23 cellular contexts compared by ENCODE assay signal in genomic region chr1:227950735-227951224, GRCh38. TPM values are rescaled to one million over a fixed set of nuclear protein-coding genes. Genes with fewer than 3 reads are reported as not detected.
DNase-seq lines count a peak whose midpoint lies in the region; ATAC-seq and TF ChIP-seq lines count a peak whose summit lies in the region.
"Had no signal": no experiment of that assay in that cellular context is flagged by ENCODE, and none has a peak within 500 bp of the region (broad histone marks: within the 10 kb centered on the region; RNA-seq: fewer than 3 reads in every experiment).

No MANE protein-coding gene starts in this region.

- no peak overlapping the region for H3K4me3 Mint-ChIP-seq in activated T-helper 1 cell treated with anti-CD3 and anti-CD28 coated beads, Interleukin-12 subunit alpha, Interleukin-12 subunit beta, Interleukin-2, Interleukin-4 antibody, amounts not matched to agents 30 ng/mL and 10 ng/mL and 1 ng/mL, durations not matched to agents 14 hours and 24 hours and 36 hours
- H3K4me3 Mint-ChIP-seq: CD8-positive, alpha-beta T cell had no signal

- peaks cover 37% of the 10 kb centered on the region for H3K27me3 Mint-ChIP-seq in activated T-helper 1 cell treated with anti-CD3 and anti-CD28 coated beads, Interleukin-12 subunit alpha, Interleukin-12 subunit beta, Interleukin-2, Interleukin-4 antibody, amounts not matched to agents 30 ng/mL and 10 ng/mL and 1 ng/mL, durations not matched to agents 14 hours and 24 hours and 36 hours (ENCODE audit: insufficient read depth)

- peaks cover 1% of the 10 kb centered on the region for H3K9me3 ChIP-seq in upper lobe of right lung

- no peak for TF ChIP-seq CTCF in upper lobe of right lung (IDR thresholded peaks at IDR 0.05)

- no peaks in the 10 kb centered on the region for H3K36me3 Mint-ChIP-seq in activated T-helper 1 cell treated with anti-CD3 and anti-CD28 coated beads, Interleukin-12 subunit alpha, Interleukin-12 subunit beta, Interleukin-2, Interleukin-4 antibody, amounts not matched to agents 30 ng/mL and 10 ng/mL and 1 ng/mL, durations not matched to agents 14 hours and 24 hours and 36 hours (ENCODE audit: low read depth)
- H3K36me3 Mint-ChIP-seq: CD8-positive, alpha-beta T cell had no signal

- no peak overlapping the region for H3K27ac Mint-ChIP-seq in activated T-helper 1 cell treated with anti-CD3 and anti-CD28 coated beads, Interleukin-12 subunit alpha, Interleukin-12 subunit beta, Interleukin-2, Interleukin-4 antibody, amounts not matched to agents 30 ng/mL and 10 ng/mL and 1 ng/mL, durations not matched to agents 14 hours and 24 hours and 36 hours
- H3K27ac Mint-ChIP-seq: CD8-positive, alpha-beta T cell had no signal

- H3K36me3 ChIP-seq in upper lobe of right lung = no peaks in the 10 kb centered on the region

- no peaks in the 10 kb centered on the region for H3K9me3 Mint-ChIP-seq in activated T-helper 1 cell treated with anti-CD3 and anti-CD28 coated beads, Interleukin-12 subunit alpha, Interleukin-12 subunit beta, Interleukin-2, Interleukin-4 antibody, amounts not matched to agents 30 ng/mL and 10 ng/mL and 1 ng/mL, durations not matched to agents 14 hours and 24 hours and 36 hours
- H3K9me3 Mint-ChIP-seq: CD8-positive, alpha-beta T cell had no signal

- ATAC-seq in left lobe of liver = no peak
- ATAC-seq in upper lobe of right lung = no peak
- no peak for ATAC-seq in GM19324 (IDR thresholded peaks at IDR 0.05; ENCODE audit: low FRiP score, unreplicated experiment)
- ATAC-seq: CD8-positive, alpha-beta T cell; HCT116 had no signal

- H3K4me1 Mint-ChIP-seq in activated T-helper 1 cell treated with anti-CD3 and anti-CD28 coated beads, Interleukin-12 subunit alpha, Interleukin-12 subunit beta, Interleukin-2, Interleukin-4 antibody, amounts not matched to agents 30 ng/mL and 10 ng/mL and 1 ng/mL, durations not matched to agents 14 hours and 24 hours and 36 hours (ENCODE audit: low read depth) = no peaks in the 10 kb centered on the region

- no peak overlapping the region for H3K27ac ChIP-seq in upper lobe of right lung
- H3K27ac ChIP-seq: KMS-11 had no signal

- peaks cover 18% of the 10 kb centered on the region for H3K27me3 ChIP-seq in upper lobe of right lung

- no peak overlapping the region for H3K4me3 ChIP-seq in upper lobe of right lung

- peaks cover 18% of the 10 kb centered on the region for H3K4me1 ChIP-seq in upper lobe of right lung

- DNase-seq in activated effector memory CD4-positive, alpha-beta T cell treated with anti-CD3 and anti-CD28 coated beads, Interleukin-2, amount 50 U/mL, for 16 hours = peak; percentile 25
- no peak for DNase-seq in activated effector memory CD4-positive, alpha-beta T cell treated with Interleukin-2 at 50 U/mL for 16 hours
- DNase-seq in left lobe of liver (ENCODE audit: low spot score) (peak; percentile 26), posterior vena cava (ENCODE audit: low spot score) (peak; percentile 40), upper lobe of right lung (peak; percentile 22), NCI-H2029 (lab: John Stamatoyannopoulos, UW) (no peak)
- no peak for DNase-seq in activated T-helper 1 cell treated with anti-CD3 and anti-CD28 coated beads, Interleukin-12 subunit alpha, Interleukin-12 subunit beta, Interleukin-2, Interleukin-4 antibody, amounts not matched to agents 30 ng/mL and 10 ng/mL and 1 ng/mL, durations not matched to agents 14 hours and 24 hours and 36 hours (ENCODE audit: low spot score)
- DNase-seq: AML-193, C1 segment of cervical spinal cord, GOT3, NCI-H1105, NCI-H2081, NCI-H2171, NCI-H345, NCI-H524, NCI-H774, Right ventricle myocardium superior had no signal

- intact Hi-C loops in posterior vena cava (cut with DNase I) = no loop called here
- intact Hi-C loops in upper lobe of right lung (cut with DNase I) = no loop called here
- intact Hi-C loops in activated T-helper 1 cell treated with anti-CD3 and anti-CD28 coated beads, Interleukin-12 subunit alpha, Interleukin-12 subunit beta, Interleukin-2, Interleukin-4 antibody, amounts not matched to agents 30 ng/mL and 10 ng/mL and 1 ng/mL, durations not matched to agents 14 hours and 24 hours and 36 hours (cut with micrococcal nuclease) = no loop called here

RNA-seq across cellular contexts. Expression of gene WNT9A, which starts 3.0 kb away (rescaled TPM):
- 0.05 TPM for total RNA-seq in left lobe of liver
- 1 to 10 TPM; 2.7 to 3.3 TPM for total RNA-seq in posterior vena cava
- 10.2 TPM for total RNA-seq in upper lobe of right lung
- total RNA-seq in activated T-helper 1 cell treated with anti-CD3 and anti-CD28 coated beads, Interleukin-12 subunit alpha, Interleukin-12 subunit beta, Interleukin-2, Interleukin-4 antibody, amounts not matched to agents 30 ng/mL and 10 ng/mL and 1 ng/mL, durations not matched to agents 14 hours and 24 hours and 36 hours = not detected in 2 replicates
- total RNA-seq: CD8-positive, alpha-beta T cell had no signal

RNA-seq across cellular contexts. Expression of gene WNT3A, which starts 56.0 kb away (rescaled TPM):
- not detected for total RNA-seq in left lobe of liver
- not detected for total RNA-seq in posterior vena cava
- 10.1 TPM for total RNA-seq in upper lobe of right lung
- total RNA-seq in activated T-helper 1 cell treated with anti-CD3 and anti-CD28 coated beads, Interleukin-12 subunit alpha, Interleukin-12 subunit beta, Interleukin-2, Interleukin-4 antibody, amounts not matched to agents 30 ng/mL and 10 ng/mL and 1 ng/mL, durations not matched to agents 14 hours and 24 hours and 36 hours = not detected in 2 replicates
- total RNA-seq: A172, G401, Right ventricle myocardium superior had no signal

Comparison
In these comparisons a context has a peak if more than half of its experiments do, and no peak if none do; other contexts are left out.
1. DNase-seq: peak in activated effector memory CD4-positive, alpha-beta T cell treated with anti-CD3 and anti-CD28 coated beads, Interleukin-2, amount 50 U/mL, for 16 hours (single experiment), left lobe of liver (single experiment), posterior vena cava (single experiment) and upper lobe of right lung (single experiment); none in activated effector memory CD4-positive, alpha-beta T cell treated with Interleukin-2 at 50 U/mL for 16 hours (single experiment), activated T-helper 1 cell treated with anti-CD3 and anti-CD28 coated beads, Interleukin-12 subunit alpha, Interleukin-12 subunit beta, Interleukin-2, Interleukin-4 antibody, amounts not matched to agents 30 ng/mL and 10 ng/mL and 1 ng/mL, durations not matched to agents 14 hours and 24 hours and 36 hours (single experiment) and NCI-H2029 (single experiment).
2. RNA of gene WNT3A, which starts 56.0 kb away (total RNA-seq): 10.1 TPM in upper lobe of right lung (single experiment); not detected in left lobe of liver (single experiment), not detected in posterior vena cava and not detected in activated T-helper 1 cell treated with anti-CD3 and anti-CD28 coated beads, Interleukin-12 subunit alpha, Interleukin-12 subunit beta, Interleukin-2, Interleukin-4 antibody, amounts not matched to agents 30 ng/mL and 10 ng/mL and 1 ng/mL, durations not matched to agents 14 hours and 24 hours and 36 hours; every median in the first group is over 10 times any median in the second.